Comparison of ENCODE assay signal across 8 cellular contexts in genomic region chr20:32208499-32209154, GRCh38. TPM values are rescaled to one million over a fixed set of nuclear protein-coding genes. Genes with fewer than 3 reads are reported as not detected.
DNase-seq lines count a peak whose midpoint lies in the region; ATAC-seq and TF ChIP-seq lines count a peak whose summit lies in the region.

No MANE protein-coding gene starts in this region.

- no peak for ATAC-seq in activated T-cell treated with anti-CD3 and anti-CD28 coated beads, Interleukin-2, amount 50 U/mL, for 72 hours (replicated peaks in 1 of 2)
- no peak for ATAC-seq in left lung

- peaks cover 66% of the 10 kb centered on the region for H3K4me1 Mint-ChIP-seq in activated T-cell treated with anti-CD3 and anti-CD28 coated beads, Interleukin-2, amount 50 U/mL, for 72 hours (ENCODE audit: low read depth)
- H3K4me1 Mint-ChIP-seq in activated naive CD8-positive, alpha-beta T cell (ENCODE audit: low read depth): peaks cover 70% of the 10 kb centered on the region

- H3K4me3 ChIP-seq in left lung (peak overlapping the region; percentile 93 to 98), thymus (ENCODE audit: low read length) (peak overlapping the region; percentile 93)

- DNase-seq in activated T-cell treated with anti-CD3 and anti-CD28 coated beads, Interleukin-2, amount 50 U/mL, for 72 hours: no peak
- DNase-seq in activated T-cell treated with anti-CD3 and anti-CD28 coated beads, Interleukin-2, amount 50 U/mL, for 48 hours: no peak
- DNase-seq in left lung (no peak), medulla oblongata (ENCODE audit: extremely low spot score) (no peak), NCI-H526 (lab: John Stamatoyannopoulos, UW) (no peak), NCI-H1105 treated with DMSO at 0.1 percent for 48 hours (lab: John Stamatoyannopoulos, UW) (no peak)

- peak overlapping the region; percentile 85 to 91 for H3K4me3 Mint-ChIP-seq in activated T-cell treated with anti-CD3 and anti-CD28 coated beads, Interleukin-2, amount 50 U/mL, for 72 hours
- H3K4me3 Mint-ChIP-seq in activated naive CD8-positive, alpha-beta T cell: peak overlapping the region; percentile 94

- H3K27me3 Mint-ChIP-seq in activated T-cell treated with anti-CD3 and anti-CD28 coated beads, Interleukin-2, amount 50 U/mL, for 72 hours (ENCODE audit: low read depth): no peaks in the 10 kb centered on the region
- no peaks in the 10 kb centered on the region for H3K27me3 Mint-ChIP-seq in activated naive CD8-positive, alpha-beta T cell

- H3K36me3 ChIP-seq in left lung: peaks cover 0 to 27% of the 10 kb centered on the region in 2 donors
- H3K36me3 ChIP-seq in thymus (ENCODE audit: control insufficient read depth, insufficient read depth): peaks cover 29% of the 10 kb centered on the region

- H3K4me1 ChIP-seq in left lung: peaks cover 38 to 61% of the 10 kb centered on the region in 2 donors
- peaks cover 18% of the 10 kb centered on the region for H3K4me1 ChIP-seq in thymus (ENCODE audit: control insufficient read depth, insufficient read depth, low read length)

- H3K27me3 ChIP-seq in left lung (no peaks in the 10 kb centered on the region), thymus (ENCODE audit: control insufficient read depth, insufficient read depth) (no peaks in the 10 kb centered on the region)

- H3K36me3 Mint-ChIP-seq in activated T-cell treated with anti-CD3 and anti-CD28 coated beads, Interleukin-2, amount 50 U/mL, for 72 hours (ENCODE audit: insufficient read depth in 2 of 2): peaks cover 34 to 58% of the 10 kb centered on the region in 2 donors
- peaks cover 28% of the 10 kb centered on the region for H3K36me3 Mint-ChIP-seq in activated naive CD8-positive, alpha-beta T cell

- no peaks in the 10 kb centered on the region for H3K9me3 ChIP-seq in left lung
- H3K9me3 ChIP-seq in thymus (ENCODE audit: control insufficient read depth): no peaks in the 10 kb centered on the region

- intact Hi-C loops in left lung (cut with DNase I): no loop called here

- H3K9me3 Mint-ChIP-seq in activated T-cell treated with anti-CD3 and anti-CD28 coated beads, Interleukin-2, amount 50 U/mL, for 72 hours: no peaks in the 10 kb centered on the region
- H3K9me3 Mint-ChIP-seq in activated naive CD8-positive, alpha-beta T cell (ENCODE audit: low read depth): no peaks in the 10 kb centered on the region

- peak overlapping the region; percentile 71 for H3K27ac Mint-ChIP-seq in activated T-cell treated with anti-CD3 and anti-CD28 coated beads, Interleukin-2, amount 50 U/mL, for 72 hours
- peak overlapping the region; percentile 94 for H3K27ac Mint-ChIP-seq in activated naive CD8-positive, alpha-beta T cell

- 87% methylated on average over 13 of the region's 13 CpGs for whole genome bisulfite sequencing in thymus

- H3K27ac ChIP-seq in left lung: peak overlapping the region in 1 of 2 donors; percentile 37
- no peak overlapping the region for H3K27ac ChIP-seq in thymus (ENCODE audit: low read depth)

- TF ChIP-seq CTCF in left lung (IDR thresholded peaks at IDR 0.05): no peak

RNA-seq across cellular contexts. Expression of gene POFUT1, which starts 0.9 kb away (rescaled TPM):
- 10 to 100 TPM; 59.7 to 63.2 TPM for total RNA-seq in activated T-cell treated with anti-CD3 and anti-CD28 coated beads, Interleukin-2, amount 50 U/mL, for 72 hours
- 10 to 100 TPM; 29.2 to 36.2 TPM for total RNA-seq in left lung
- 9.1 TPM for polyA plus RNA-seq in thymus

RNA-seq across cellular contexts. Expression of gene PLAGL2, which starts 1.1 kb away (rescaled TPM):
- total RNA-seq in activated T-cell treated with anti-CD3 and anti-CD28 coated beads, Interleukin-2, amount 50 U/mL, for 72 hours: 100 to 1,000 TPM in 1 of 2 donors, 10 to 100 TPM in 1; 98.8 to 107 TPM
- 10 to 100 TPM; 12.6 to 14.5 TPM for total RNA-seq in left lung
- 5.0 TPM for polyA plus RNA-seq in thymus

Comparison
In these comparisons a context has a peak if more than half of its experiments do, and no peak if none do; other contexts are left out.
1. RNA of gene PLAGL2, which starts 1.1 kb away (total RNA-seq): 98.8 to 107 TPM in activated T-cell treated with anti-CD3 and anti-CD28 coated beads, Interleukin-2, amount 50 U/mL, for 72 hours; 12.6 to 14.5 TPM in left lung; every median in the first group is over 4 times any median in the second.